8 cellular contexts compared by ENCODE assay signal in the genomic region with DNA sequence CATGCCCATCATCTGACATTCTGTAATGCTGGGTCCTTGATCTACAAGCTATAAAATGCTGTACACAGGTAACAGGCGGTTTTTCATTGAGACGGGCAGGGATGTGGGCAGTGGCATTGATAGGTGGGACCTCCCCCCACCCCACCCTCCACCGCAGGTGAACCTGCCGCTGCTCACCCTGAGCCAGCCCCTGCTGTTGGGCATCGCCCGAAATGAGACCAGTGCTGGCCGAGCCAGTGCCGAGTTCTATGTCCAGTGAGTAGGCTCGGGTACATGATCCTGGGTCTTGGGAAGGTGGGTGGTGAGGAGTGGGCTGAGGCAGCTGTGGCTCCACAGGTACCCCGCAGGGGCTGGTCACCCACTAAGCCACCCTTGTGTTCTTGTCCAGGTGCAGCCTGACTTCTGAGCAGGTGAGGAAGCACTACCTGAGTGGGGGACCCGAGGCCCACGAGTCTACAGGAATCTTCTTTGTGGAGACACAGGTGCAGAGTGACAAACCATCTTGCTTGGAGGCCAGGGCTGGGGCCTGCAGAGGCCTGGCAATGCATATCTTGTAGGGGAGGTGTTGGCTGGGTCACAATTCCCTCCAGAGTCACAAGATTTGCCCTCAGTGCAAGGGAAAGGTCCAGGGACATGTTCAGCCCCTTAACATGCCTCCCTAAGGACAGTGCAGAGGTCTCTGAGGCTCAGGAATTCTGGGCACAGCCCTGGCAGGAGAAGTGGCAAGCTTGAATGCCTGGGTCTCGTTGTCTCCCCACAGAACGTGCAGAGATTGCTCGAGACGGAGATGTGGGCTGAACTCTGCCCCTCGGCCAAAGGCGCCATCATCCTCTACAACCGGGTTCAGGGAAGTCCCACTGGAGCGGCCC. TPM values are rescaled to one million over a fixed set of nuclear protein-coding genes. Genes with fewer than 3 reads are reported as not detected.
A peak's percentile ranks its signal among the peaks of the same experiment; 100 is the strongest.
DNase-seq lines count a peak whose midpoint lies in the region; ATAC-seq and TF ChIP-seq lines count a peak whose summit lies in the region.

No MANE protein-coding gene starts in this region.

- no peaks in the 10 kb centered on the region for H3K27me3 Mint-ChIP-seq in natural killer cell (ENCODE audit: low read depth in 2 of 2)

- no peaks in the 10 kb centered on the region for H3K27me3 ChIP-seq in AG04450 (ENCODE audit: control insufficient read depth, insufficient read depth, low read length)

- intact Hi-C loops in natural killer cell (cut with micrococcal nuclease), result no loop called here

- peak overlapping the region; percentile 94 for H3K4me3 Mint-ChIP-seq in natural killer cell

- DNase-seq in AG04450 (ENCODE audit: low read depth, low spot score) (no peak), LNCaP clone FGC (ENCODE audit: low read depth) (no peak), coronary artery (ENCODE audit: low spot score) (no peak), natural killer cell (no peak), NCI-H1105 (lab: John Stamatoyannopoulos, UW) (no peak), T-helper 9 cell (no peak), activated gamma-delta T cell treated with Interleukin-2 at 50 U/mL for 16 hours (no peak)

- H3K9me3 Mint-ChIP-seq in natural killer cell, result no peaks in the 10 kb centered on the region

- peak overlapping the region; percentile 93 to 97 for H3K27ac Mint-ChIP-seq in natural killer cell

- H3K27ac ChIP-seq in AG04450 (ENCODE audit: low read depth, low read length) (no peak overlapping the region), coronary artery (peak overlapping the region; percentile 93 to 95)

- H3K4me3 ChIP-seq in AG04450 (ENCODE audit: low read depth, low read length) (peak overlapping the region; percentile 75), LNCaP clone FGC (ENCODE audit: low read depth, low read length) (peak overlapping the region; percentile 69), coronary artery (peak overlapping the region; percentile 75)

- peaks cover 24 to 53% of the 10 kb centered on the region in 2 donors for H3K4me1 Mint-ChIP-seq in natural killer cell

- CTCF ChIA-PET in AG04450 (lab: Charles Lee), result no interaction called here

- H3K9me3 ChIP-seq in AG04450 (ENCODE audit: control insufficient read depth, insufficient read depth, low read length), result no peaks in the 10 kb centered on the region; the same call in 1 of the 2 replicates

- no peak for ATAC-seq in natural killer cell
- no peak for ATAC-seq in HG02840 (IDR thresholded peaks at IDR 0.05; ENCODE audit: low FRiP score, unreplicated experiment)

- no peaks in the 10 kb centered on the region for H3K36me3 Mint-ChIP-seq in natural killer cell

- POLR2A ChIA-PET in AG04450 (lab: Yijun Ruan, JAX), result interaction anchor here (0.6 to 0.7 kb wide), 2 partner anchors 56 to 126 kb away, joined by 3 to 4 read pairs; no protein-coding TSS in a partner anchor

- TF ChIP-seq CTCF in AG04450 (IDR thresholded peaks at IDR 0.05; ENCODE audit: low read depth, low read length) (no peak), LNCaP clone FGC (IDR thresholded peaks at IDR 0.05; ENCODE audit: control insufficient read depth, extremely low read depth, insufficient read depth) (no peak), coronary artery (IDR thresholded peaks at IDR 0.05) (no peak), natural killer cell (IDR thresholded peaks at IDR 0.05) (no peak)

RNA-seq across cellular contexts. Expression of gene DNAJC4, which starts 1.0 kb away (rescaled TPM):
- polyA plus RNA-seq in AG04450 (2011; rRNA removed), result 18.7 and 28.4 TPM in 2 replicates
- 14.5 and 19.4 TPM in 2 replicates for polyA minus RNA-seq in AG04450 (2011; rRNA and poly(A)+ RNA removed)
- total RNA-seq in natural killer cell, result 10 to 100 TPM; 45.0 to 47.0 (median 46.6) TPM

RNA-seq across cellular contexts. Expression of gene NUDT22, which starts 3.2 kb away (rescaled TPM):
- polyA plus RNA-seq in AG04450 (2011; rRNA removed), result 18.8 and 29.1 TPM in 2 replicates
- 13.4 and 17.1 TPM in 2 replicates for polyA minus RNA-seq in AG04450 (2011; rRNA and poly(A)+ RNA removed)
- 10 to 100 TPM; 59.1 to 79.1 (median 74.8) TPM for total RNA-seq in natural killer cell

RNA-seq across cellular contexts. Expression of gene TRPT1, which starts 3.3 kb away (rescaled TPM):
- polyA plus RNA-seq in AG04450 (2011; rRNA removed), result 21.6 and 34.0 TPM in 2 replicates
- polyA minus RNA-seq in AG04450 (2011; rRNA and poly(A)+ RNA removed), result 32.8 and 42.3 TPM in 2 replicates
- 10 to 100 TPM; 22.7 to 30.8 (median 28.5) TPM for total RNA-seq in natural killer cell

RNA-seq across cellular contexts. Expression of gene VEGFB, which starts 5.1 kb away (rescaled TPM):
- polyA plus RNA-seq in AG04450 (2011; rRNA removed), result 11.8 and 15.7 TPM in 2 replicates
- polyA minus RNA-seq in AG04450 (2011; rRNA and poly(A)+ RNA removed), result 11.0 and 11.8 TPM in 2 replicates
- 10 to 100 TPM; 30.7 to 38.7 (median 37.3) TPM for total RNA-seq in natural killer cell

RNA-seq across cellular contexts. Expression of gene FKBP2, which starts 11.6 kb away (rescaled TPM):
- 29.9 and 39.0 TPM in 2 replicates for polyA plus RNA-seq in AG04450 (2011; rRNA removed)
- polyA minus RNA-seq in AG04450 (2011; rRNA and poly(A)+ RNA removed), result 21.6 and 24.2 TPM in 2 replicates
- total RNA-seq in natural killer cell, result 10 to 100 TPM; 26.4 to 39.3 (median 30.3) TPM
